ENCODE assay signal across 25 cellular contexts in the genomic region with DNA sequence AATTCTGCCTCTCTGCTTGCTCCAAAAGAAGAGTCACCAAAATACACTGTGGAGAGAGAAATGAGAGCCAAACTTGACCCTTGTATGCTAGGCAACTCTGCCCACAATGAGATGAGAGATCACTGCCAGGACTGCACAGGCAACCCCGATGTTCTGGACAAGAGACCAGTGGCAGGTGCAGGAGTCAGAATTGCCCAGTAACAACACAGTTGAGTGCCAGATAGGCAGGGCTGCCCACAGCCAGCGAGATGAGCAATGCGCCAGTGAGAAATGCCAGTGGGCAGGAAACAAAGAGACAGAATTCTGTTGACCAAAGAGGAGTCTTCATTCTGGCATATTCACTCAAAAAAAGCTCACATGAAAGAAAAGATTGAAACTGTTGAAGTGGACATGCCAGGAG.
"Had no signal": no experiment of that assay in that cellular context is flagged by ENCODE, and none has a peak within 500 bp of the region (broad histone marks: within the 10 kb centered on the region; RNA-seq: fewer than 3 reads in every experiment).

No MANE protein-coding gene starts in this region.

- H3K4me3 ChIP-seq: heart left ventricle, left lung, lower lobe of right lung, right atrium auricular region, right lobe of liver, skin epidermis, suprapubic skin, thoracic aorta, tibial artery, uterus had no signal

- H3K9ac ChIP-seq: parathyroid adenoma had no signal

- H3K36me3 ChIP-seq: heart left ventricle, left lung, lower lobe of right lung, right atrium auricular region, right lobe of liver, suprapubic skin, thoracic aorta, tibial artery, uterus had no signal

- DNase-seq: glutamatergic neuron; heart left ventricle; hypothalamus; immature natural killer cell; kidney; left colon; left lung; lower lobe of right lung; mammary epithelial cell; naive thymus-derived CD4-positive, alpha-beta T cell; right lobe of liver; stimulated activated CD4-positive, alpha-beta T cell treated with anti-CD3 and anti-CD28 coated beads, Interleukin-12 subunit alpha, Interleukin-12 subunit beta, amount 100 ng/mL, for 4 hours; stimulated activated CD4-positive, alpha-beta T cell treated with anti-CD3 and anti-CD28 coated beads, Interleukin-15, amount 100 ng/mL, for 24 hours; stimulated activated CD4-positive, alpha-beta T cell treated with anti-CD3 and anti-CD28 coated beads, Interleukin-2, amount 100 ng/mL, for 24 hours; stimulated activated CD4-positive, alpha-beta T cell treated with anti-CD3 and anti-CD28 coated beads, Interleukin-4, amount 100 ng/mL, for 1 hour; stimulated activated naive CD8-positive, alpha-beta T cell treated with anti-CD3 and anti-CD28 coated beads, Interleukin-15, Interleukin-2, amounts not matched to agents 100 U/mL and 50 U/mL, for 24 hours; tibial artery; uterus had no signal

- ATAC-seq: heart left ventricle; left colon; left lung; lower lobe of right lung; naive thymus-derived CD4-positive, alpha-beta T cell; natural killer cell treated with Interleukin-12 subunit alpha and Interleukin-12 subunit beta and Interleukin-15 and Interleukin-18, amount 100 ng/mL, for 72 hours; right lobe of liver; stimulated activated memory B cell treated with anti-CD40 and anti-IgM and Interleukin-4, amounts not matched to agents 10 μg/mL and 1 μg/mL and 100 μg/mL, for 72 hours; stimulated activated naive CD8-positive, alpha-beta T cell treated with anti-CD3 and anti-CD28 coated beads, Interleukin-15, Interleukin-2, amounts not matched to agents 100 U/mL and 50 U/mL, for 24 hours had no signal

- H2AFZ ChIP-seq: parathyroid adenoma had no signal

- H3K27ac ChIP-seq: heart left ventricle, left lung, lower lobe of right lung, parathyroid adenoma, right atrium auricular region, right lobe of liver, skin epidermis, suprapubic skin, thoracic aorta, tibial artery, uterus had no signal

- H3K4me1 ChIP-seq: heart left ventricle, left lung, lower lobe of right lung, parathyroid adenoma, right atrium auricular region, right lobe of liver, suprapubic skin, uterus had no signal

- H3K27me3 ChIP-seq: heart left ventricle, left lung, right atrium auricular region, right lobe of liver, tibial artery, uterus had no signal

- H3K9me3 ChIP-seq: heart left ventricle, left lung, lower lobe of right lung, right atrium auricular region, right lobe of liver, suprapubic skin, thoracic aorta, tibial artery, uterus had no signal
